12 cellular contexts compared by ENCODE assay signal in genomic region chr9:125409217-125409636, GRCh38.
DNase-seq lines count a peak whose midpoint lies in the region; ATAC-seq, FAIRE-seq and TF ChIP-seq lines count a peak whose summit lies in the region.
"Had no signal": no experiment of that assay in that cellular context is flagged by ENCODE, and none has a peak within 500 bp of the region (broad histone marks: within the 10 kb centered on the region; RNA-seq: fewer than 3 reads in every experiment).

No MANE protein-coding gene starts in this region.

- H3K79me2 ChIP-seq in GM12878 (ENCODE audit: control insufficient read depth, insufficient read depth, low read length): no peaks in the 10 kb centered on the region

- 78% methylated on average over 18 of the region's 20 CpGs for WGBS in GM12878 (ENCODE audit: insufficient coverage, insufficient replicate concordance, low lambda C conversion rate, missing lambda C conversion rate)

- no TSS peak for BruUV-seq in GM12878 (replicated peaks; lab: Mats Ljungman, UMichigan)

- no peak overlapping the region for H3K27ac Mint-ChIP-seq in activated naive CD4-positive, alpha-beta T cell treated with anti-CD3 and anti-CD28 coated beads, Interleukin-2, amount 50 U/mL, for 24 hours
- peak overlapping the region; percentile 23 for H3K27ac Mint-ChIP-seq in stimulated activated memory B cell treated with anti-CD40 and anti-IgM and Interleukin-4, amounts not matched to agents 10 μg/mL and 1 μg/mL and 100 μg/mL, for 72 hours

- no peaks in the 10 kb centered on the region for H3K36me3 Mint-ChIP-seq in activated naive CD4-positive, alpha-beta T cell treated with anti-CD3 and anti-CD28 coated beads, Interleukin-2, amount 50 U/mL, for 24 hours
- H3K36me3 Mint-ChIP-seq in stimulated activated memory B cell treated with anti-CD40 and anti-IgM and Interleukin-4, amounts not matched to agents 10 μg/mL and 1 μg/mL and 100 μg/mL, for 72 hours: no peaks in the 10 kb centered on the region

- peaks cover 10% of the 10 kb centered on the region for H3K4me1 ChIP-seq in GM12878 (ENCODE audit: control insufficient read depth, insufficient read depth, low read length)

- CTCF ChIA-PET in GM12878 (lab: Yijun Ruan, JAX): interaction anchor here (2.8 kb wide), 1 partner anchor 221 kb away, joined by 16 read pairs; no protein-coding TSS in a partner anchor

- peak overlapping the region; percentile 83 for H3K4me3 Mint-ChIP-seq in activated naive CD4-positive, alpha-beta T cell treated with anti-CD3 and anti-CD28 coated beads, Interleukin-2, amount 50 U/mL, for 24 hours
- peak overlapping the region; percentile 81 for H3K4me3 Mint-ChIP-seq in stimulated activated memory B cell treated with anti-CD40 and anti-IgM and Interleukin-4, amounts not matched to agents 10 μg/mL and 1 μg/mL and 100 μg/mL, for 72 hours

- no peak overlapping the region for H2AFZ ChIP-seq in GM12878 (ENCODE audit: control insufficient read depth, low read depth, low read length)

- FAIRE-seq in GM12878 (lab: Jason Lieb, UNC): no peak
- FAIRE-seq: endometrium had no signal

- no peak for TF ChIP-seq EP300 in GM12878 (IDR thresholded peaks at IDR 0.05; ENCODE audit: borderline replicate concordance in 1 of 2, control insufficient read depth in 1 of 2, low read depth in 2 of 2, low read length in 2 of 2)

- RAD21 ChIA-PET in GM12878 (lab: Charles Lee; ENCODE audit: unreplicated experiment): interaction anchor here (0.7 to 2.5 kb wide), 3 partner anchors 94 to 152 kb away, joined by 3 to 6 read pairs (median 3); no protein-coding TSS in a partner anchor

- H3K9me3 Mint-ChIP-seq in activated naive CD4-positive, alpha-beta T cell treated with anti-CD3 and anti-CD28 coated beads, Interleukin-2, amount 50 U/mL, for 24 hours: no peaks in the 10 kb centered on the region
- peaks cover 5% of the 10 kb centered on the region for H3K9me3 Mint-ChIP-seq in stimulated activated memory B cell treated with anti-CD40 and anti-IgM and Interleukin-4, amounts not matched to agents 10 μg/mL and 1 μg/mL and 100 μg/mL, for 72 hours

- intact Hi-C loops in GM12878 (cut with micrococcal nuclease; ENCODE audit: unreplicated experiment): loop anchor here (5.0 kb wide), 2 partner anchors 988 to 1083 kb away; no protein-coding TSS in a partner anchor

- H3K9me3 ChIP-seq in GM12878 (replicated peaks; ENCODE audit: control insufficient read depth, insufficient read depth, low read length): no peaks in the 10 kb centered on the region; the same call in 2 of the 3 replicates

- H3K4me3 ChIP-seq in NB4 (ENCODE audit: low read depth, low read length): no peak overlapping the region
- no peak overlapping the region for H3K4me3 ChIP-seq in GM12878

- no peak for TF ChIP-seq RAD21 in GM12878 (IDR thresholded peaks at IDR 0.05; ENCODE audit: insufficient read depth, low read depth, low read length)

- H3K4me2 ChIP-seq in GM12878 (ENCODE audit: control insufficient read depth, insufficient read depth): no peak overlapping the region

- no peak overlapping the region for H3K9ac ChIP-seq in GM12878 (ENCODE audit: control insufficient read depth, insufficient read depth, low read length)

- DNase-seq in activated naive CD4-positive, alpha-beta T cell treated with Interleukin-2 at 50 U/mL for 16 hours: no peak
- DNase-seq in NB4 (ENCODE audit: low read depth): peak; percentile 36
- DNase-seq in GM12878 (ENCODE audit: low read depth, low spot score): no peak
- DNase-seq in kidney tubule cell (ENCODE audit: low spot score): no peak
- DNase-seq in cerebellum (ENCODE audit: low spot score): no peak
- DNase-seq: activated effector memory CD4-positive, alpha-beta T cell treated with anti-CD3 and anti-CD28 coated beads, Interleukin-2, amount 50 U/mL, for 16 hours; NCI-H187; stimulated activated CD4-positive, alpha-beta T cell treated with anti-CD3 and anti-CD28 coated beads, Interleukin-2, amount 100 ng/mL, for 48 hours had no signal

- POLR2A ChIA-PET in GM12878 (lab: Charles Lee): no interaction called here

- no peak for TF ChIP-seq CTCF in NB4 (IDR thresholded peaks at IDR 0.05; ENCODE audit: low read depth, low read length)
- TF ChIP-seq CTCF in GM12878 (IDR thresholded peaks at IDR 0.05 in 2 of 3, conservative IDR thresholded peaks at IDR 0.05 in 1 of 3; ENCODE audit: control insufficient read depth in 2 of 3, extremely low read depth in 1 of 3, insufficient read depth in 1 of 3, low read depth in 3 of 3, low read length in 3 of 3): no peak

- no peak overlapping the region for H3K27ac ChIP-seq in GM12878 (ENCODE audit: control insufficient read depth, insufficient read depth)

- SMC1A ChIA-PET in GM12878 (lab: Charles Lee; ENCODE audit: uncharacterized antibody, unreplicated experiment): interaction anchor here (1.3 to 2.2 kb wide), 2 partner anchors 149 to 1082 kb away, joined by 3 to 14 read pairs; no protein-coding TSS in a partner anchor

- ATAC-seq in GM12878: peak; percentile 55
- ATAC-seq in stimulated activated memory B cell treated with anti-CD40 and anti-IgM and Interleukin-4, amounts not matched to agents 10 μg/mL and 1 μg/mL and 100 μg/mL, for 72 hours: no peak
- ATAC-seq in GM21619 (IDR thresholded peaks at IDR 0.05; ENCODE audit: unreplicated experiment): no peak

- no peaks in the 10 kb centered on the region for H3K27me3 ChIP-seq in GM12878 (replicated peaks in 1 of 2; ENCODE audit: control insufficient read depth in 2 of 2, insufficient read depth in 2 of 2, low read length in 1 of 2)

- TF ChIP-seq POLR2A in NB4 (IDR thresholded peaks at IDR 0.05; ENCODE audit: extremely low read depth, insufficient read length) (no peak), GM12878 (IDR thresholded peaks at IDR 0.05; ENCODE audit: low read depth, low read length) (no peak)

- H4K20me1 ChIP-seq in GM12878 (ENCODE audit: control insufficient read depth, insufficient read depth): no peaks in the 10 kb centered on the region; the same call in 1 of the 2 replicates

- no peaks in the 10 kb centered on the region for H3K36me3 ChIP-seq in GM12878 (ENCODE audit: control insufficient read depth in 2 of 2, insufficient read depth in 2 of 2, low read length in 1 of 2)

- peaks cover 11% of the 10 kb centered on the region for H3K4me1 Mint-ChIP-seq in activated naive CD4-positive, alpha-beta T cell treated with anti-CD3 and anti-CD28 coated beads, Interleukin-2, amount 50 U/mL, for 24 hours
- H3K4me1 Mint-ChIP-seq in stimulated activated memory B cell treated with anti-CD40 and anti-IgM and Interleukin-4, amounts not matched to agents 10 μg/mL and 1 μg/mL and 100 μg/mL, for 72 hours: peaks cover 25% of the 10 kb centered on the region

- peaks cover 19% of the 10 kb centered on the region for H3K27me3 Mint-ChIP-seq in activated naive CD4-positive, alpha-beta T cell treated with anti-CD3 and anti-CD28 coated beads, Interleukin-2, amount 50 U/mL, for 24 hours
- peaks cover 48% of the 10 kb centered on the region for H3K27me3 Mint-ChIP-seq in stimulated activated memory B cell treated with anti-CD40 and anti-IgM and Interleukin-4, amounts not matched to agents 10 μg/mL and 1 μg/mL and 100 μg/mL, for 72 hours

- in situ Hi-C loops in GM12878 (cut with MboI): loop anchor here (5.0 kb wide), 3 partner anchors 823 to 1068 kb away; no protein-coding TSS in a partner anchor

TF ChIP-seq in GM12878, 131 proteins besides CTCF, POLR2A, EP300 and RAD21:
- TF ChIP-seq STAT3 (IDR thresholded peaks at IDR 0.05; ENCODE audit: low read depth, low read length) (no peak), BACH1 (IDR thresholded peaks at IDR 0.05; ENCODE audit: borderline replicate concordance) (no peak)
TF ChIP-seq in GM12878: peak in this region for 0.
